8 cellular contexts compared by ENCODE assay signal in the genomic region with DNA sequence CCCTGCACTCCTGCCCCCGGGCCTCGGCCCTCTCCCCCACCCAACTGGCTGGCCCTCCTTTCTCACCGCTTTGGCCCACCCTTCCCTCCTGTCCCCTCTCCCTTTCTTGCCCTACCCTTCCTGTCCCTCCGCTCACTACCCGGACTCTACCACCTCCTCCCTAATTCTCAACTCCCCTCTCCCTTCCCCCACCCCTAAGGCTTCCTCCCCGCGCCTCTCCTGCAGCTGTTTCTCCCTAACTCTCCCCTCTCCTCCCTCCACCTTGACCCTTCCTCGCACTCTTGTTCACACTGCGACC. TPM values are rescaled to one million over a fixed set of nuclear protein-coding genes. Genes with fewer than 3 reads are reported as not detected.
DNase-seq lines count a peak whose midpoint lies in the region; ATAC-seq and TF ChIP-seq lines count a peak whose summit lies in the region.

No MANE protein-coding gene starts in this region.

- peak overlapping the region; percentile 55 for H3K4me2 ChIP-seq in trophoblast cell (ENCODE audit: low read length)

- no peak overlapping the region for H3K27ac Mint-ChIP-seq in progenitor cell of endocrine pancreas

- H3K14ac ChIP-seq in trophoblast cell (ENCODE audit: low read length): no peak overlapping the region

- no peaks in the 10 kb centered on the region for H3K36me3 ChIP-seq in ES-I3 (ENCODE audit: insufficient read depth, low read length)
- peaks cover 4% of the 10 kb centered on the region for H3K36me3 ChIP-seq in left ventricle myocardium inferior
- H3K36me3 ChIP-seq in trophoblast cell (ENCODE audit: control insufficient read depth in 1 of 2, insufficient read depth in 2 of 2, low read length in 2 of 2): no peaks in the 10 kb centered on the region

- H3K4me3 ChIP-seq in WI38 (ENCODE audit: low read depth, low read length) (peak overlapping the region; percentile 58), left ventricle myocardium inferior (peak overlapping the region; percentile 69), trophoblast cell (ENCODE audit: low read depth, low read length) (no peak overlapping the region)

- no peaks in the 10 kb centered on the region for H3K36me3 Mint-ChIP-seq in progenitor cell of endocrine pancreas (ENCODE audit: insufficient read depth)

- H3K4me1 Mint-ChIP-seq in progenitor cell of endocrine pancreas (ENCODE audit: low read depth): peaks cover 16% of the 10 kb centered on the region

- H3K9me3 ChIP-seq in ES-I3 (ENCODE audit: control insufficient read depth, insufficient read depth, low read length) (no peaks in the 10 kb centered on the region), left ventricle myocardium inferior (replicated peaks) (no peaks in the 10 kb centered on the region), trophoblast cell (ENCODE audit: insufficient read depth, low read depth, low read length) (peaks cover 3% of the 10 kb centered on the region)

- no peak overlapping the region for H4K91ac ChIP-seq in trophoblast cell (ENCODE audit: low read depth, low read length)

- H2BK5ac ChIP-seq in trophoblast cell (ENCODE audit: low read depth, low read length, poor library complexity): no peak overlapping the region

- H3K4me1 ChIP-seq in ES-I3 (ENCODE audit: insufficient read depth, low read length): peaks cover 11% of the 10 kb centered on the region; the same call in 1 of the 2 replicates
- H3K4me1 ChIP-seq in left ventricle myocardium inferior: peaks cover 46% of the 10 kb centered on the region
- peaks cover 8 to 13% of the 10 kb centered on the region in 2 experiments for H3K4me1 ChIP-seq in trophoblast cell (ENCODE audit: control insufficient read depth in 1 of 2, insufficient read depth in 2 of 2, low read length in 2 of 2)

- no peak overlapping the region for H4K8ac ChIP-seq in trophoblast cell (ENCODE audit: low read depth, low read length)

- H3K9ac ChIP-seq in ES-I3 (ENCODE audit: low read depth, low read length) (peak overlapping the region; percentile 74), trophoblast cell (ENCODE audit: low read length) (no peak overlapping the region)

- no peak overlapping the region for H2AK5ac ChIP-seq in trophoblast cell (ENCODE audit: low read length)

- no CpG with 5 or more reads among the region's 9 CpGs for WGBS in trophoblast cell (ENCODE audit: extremely low coverage, insufficient coverage, insufficient read length)

- H3K79me1 ChIP-seq in trophoblast cell (ENCODE audit: low read length): peaks cover 3% of the 10 kb centered on the region

- intact Hi-C loops in left ventricle myocardium inferior (cut with micrococcal nuclease): no loop called here

- H2AFZ ChIP-seq in trophoblast cell (ENCODE audit: insufficient read depth, low read length, poor library complexity): no peak overlapping the region

- TF ChIP-seq CTCF in WI38 (IDR thresholded peaks at IDR 0.05; ENCODE audit: low read depth, low read length) (no peak), left ventricle myocardium inferior (IDR thresholded peaks at IDR 0.05; ENCODE audit: borderline replicate concordance) (no peak), progenitor cell of endocrine pancreas (IDR thresholded peaks at IDR 0.05; ENCODE audit: unreplicated experiment) (no peak)

- H3K27me3 ChIP-seq in left ventricle myocardium inferior (ENCODE audit: low read depth): peaks cover 17% of the 10 kb centered on the region
- peaks cover 13% of the 10 kb centered on the region for H3K27me3 ChIP-seq in trophoblast cell (ENCODE audit: insufficient read depth, low read length)

- DNase-seq in left ventricle myocardium inferior (no peak), trophoblast cell (no peak), NCI-H1092 treated with DMSO at 0.1 percent for 48 hours (lab: John Stamatoyannopoulos, UW) (no peak), progenitor cell of endocrine pancreas (ENCODE audit: low spot score, unreplicated experiment) (no peak)

- H3K9me3 Mint-ChIP-seq in progenitor cell of endocrine pancreas (ENCODE audit: low read depth): no peaks in the 10 kb centered on the region

- ATAC-seq in GM21723 (IDR thresholded peaks at IDR 0.05; ENCODE audit: unreplicated experiment): no peak
- ATAC-seq in HG02763 (IDR thresholded peaks at IDR 0.05; ENCODE audit: unreplicated experiment): no peak

- no peak overlapping the region for H2BK120ac ChIP-seq in trophoblast cell (ENCODE audit: insufficient read depth, low read length, poor library complexity)

- no peak overlapping the region for H3K4me3 Mint-ChIP-seq in progenitor cell of endocrine pancreas (ENCODE audit: low read depth)

- peaks cover 57% of the 10 kb centered on the region for H3K27me3 Mint-ChIP-seq in progenitor cell of endocrine pancreas

- H3K79me2 ChIP-seq in trophoblast cell (ENCODE audit: control insufficient read depth, insufficient read depth, low read length, poor library complexity): no peaks in the 10 kb centered on the region

- H4K12ac ChIP-seq in trophoblast cell (ENCODE audit: low read depth, low read length): no peak overlapping the region

- H3K18ac ChIP-seq in trophoblast cell (ENCODE audit: low read length): no peak overlapping the region

- no peak overlapping the region for H3K23ac ChIP-seq in trophoblast cell (ENCODE audit: low read length)

- H3K27ac ChIP-seq in left ventricle myocardium inferior (replicated peaks) (peak overlapping the region; percentile 92), trophoblast cell (ENCODE audit: low read depth, low read length) (no peak overlapping the region)

- no peak overlapping the region for H3K4ac ChIP-seq in trophoblast cell (ENCODE audit: low read depth, low read length)

- H2BK12ac ChIP-seq in trophoblast cell (ENCODE audit: low read length): no peak overlapping the region

RNA-seq across cellular contexts. Expression of gene SLC15A3, which starts 0.4 kb away (rescaled TPM):
- total RNA-seq in left ventricle myocardium inferior (15.4 TPM), progenitor cell of endocrine pancreas (4.8 and 6.2 TPM in 2 replicates)
- 2.0 and 2.9 TPM in 2 replicates for polyA plus RNA-seq in trophoblast cell (2013)

RNA-seq across cellular contexts. Expression of gene CD6, which starts 19.9 kb away (rescaled TPM):
- total RNA-seq in left ventricle myocardium inferior (0.47 TPM), progenitor cell of endocrine pancreas (0.55 and 0.62 TPM in 2 replicates)
- 0.08 and 0.19 TPM in 2 replicates for polyA plus RNA-seq in trophoblast cell (2013)

RNA-seq across cellular contexts. Expression of gene TMEM132A, which starts 27.3 kb away (rescaled TPM):
- total RNA-seq in left ventricle myocardium inferior: 6.4 TPM
- polyA plus RNA-seq in trophoblast cell (2013): 77.9 and 87.2 TPM in 2 replicates
- total RNA-seq in progenitor cell of endocrine pancreas: 261 and 292 TPM in 2 replicates

RNA-seq across cellular contexts. Expression of gene TMEM109, which starts 37.6 kb away (rescaled TPM):
- total RNA-seq in left ventricle myocardium inferior (86.7 TPM), progenitor cell of endocrine pancreas (45.7 and 48.7 TPM in 2 replicates)
- 82.6 and 93.9 TPM in 2 replicates for polyA plus RNA-seq in trophoblast cell (2013)

RNA-seq across cellular contexts. Expression of gene PRPF19, which starts 45.2 kb away (rescaled TPM):
- total RNA-seq in left ventricle myocardium inferior (36.5 TPM), progenitor cell of endocrine pancreas (102 and 111 TPM in 2 replicates)
- 53.1 and 54.3 TPM in 2 replicates for polyA plus RNA-seq in trophoblast cell (2013)

Comparison
In these comparisons a context has a peak if more than half of its experiments do, and no peak if none do; other contexts are left out.
1. RNA of gene TMEM132A, which starts 27.3 kb away (total RNA-seq): 261 to 292 TPM in progenitor cell of endocrine pancreas; 6.4 TPM in left ventricle myocardium inferior (single experiment); every median in the first group is over 10 times any median in the second.